In the genomic region with DNA sequence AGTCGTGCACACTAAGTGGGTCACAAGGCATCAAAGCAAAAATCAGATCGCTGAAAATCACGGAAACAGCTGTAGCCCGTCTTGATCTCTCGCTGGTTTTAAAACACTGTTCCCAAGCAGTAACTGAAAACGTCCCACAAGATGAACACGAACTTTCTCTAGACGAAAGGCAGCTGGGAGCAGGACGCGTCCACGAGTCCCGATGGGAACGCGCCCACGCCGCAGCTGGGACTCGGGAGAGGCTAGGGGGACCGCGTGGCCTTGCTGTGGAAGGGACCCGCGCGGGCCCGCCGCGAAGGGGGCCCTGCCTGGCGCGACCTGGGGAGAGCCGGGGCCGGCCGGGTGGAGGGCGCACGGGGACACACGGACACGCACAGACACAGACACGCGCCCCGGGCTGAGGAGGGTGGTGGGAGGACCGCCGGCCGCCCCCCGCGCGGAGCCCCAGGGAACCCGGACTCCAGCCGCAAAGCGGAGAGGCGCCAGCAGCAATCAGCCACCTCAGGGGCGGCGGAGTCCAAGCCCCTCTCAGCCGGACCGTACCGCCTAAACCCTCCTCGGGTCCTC, we compare ENCODE assay signal across 8 cellular contexts. TPM values are rescaled to one million over a fixed set of nuclear protein-coding genes. Genes with fewer than 3 reads are reported as not detected.
A peak's percentile ranks its signal among the peaks of the same experiment; 100 is the strongest.
DNase-seq lines count a peak whose midpoint lies in the region; ATAC-seq and TF ChIP-seq lines count a peak whose summit lies in the region.

No MANE protein-coding gene starts in this region.

- no peak for TF ChIP-seq CTCF in left lung (IDR thresholded peaks at IDR 0.05)
- TF ChIP-seq CTCF in testis (IDR thresholded peaks at IDR 0.05), result no peak

- peak overlapping the region; percentile 96 for H3K4me3 ChIP-seq in SK-N-MC
- peak overlapping the region; percentile 86 to 87 for H3K4me3 ChIP-seq in left lung
- H3K4me3 ChIP-seq in testis, result peak overlapping the region; percentile 88 to 95

- H3K9me3 ChIP-seq in SK-N-MC (ENCODE audit: low read depth, low read length) (no peaks in the 10 kb centered on the region), left lung (no peaks in the 10 kb centered on the region), testis (no peaks in the 10 kb centered on the region)

- 0 to 1% methylated on average over 17 to 53 of the region's 53 CpGs for WGBS in testis, 2 donors

- H3K9ac ChIP-seq in SK-N-MC (ENCODE audit: insufficient read length), result peak overlapping the region; percentile 90

- TF ChIP-seq POLR2A in testis (IDR thresholded peaks at IDR 0.05), result no peak

- H3K27ac ChIP-seq in SK-N-MC (peak overlapping the region; percentile 47; the same call in 1 of the 2 replicates), left lung (peak overlapping the region; percentile 95 to 99), testis (peak overlapping the region; percentile 87 to 92)

- ATAC-seq in GM18508 (IDR thresholded peaks at IDR 0.05; ENCODE audit: insufficient read depth, unreplicated experiment), result peak; percentile 0
- peak; percentile 0 for ATAC-seq in HG03103 (IDR thresholded peaks at IDR 0.05; ENCODE audit: low read depth, unreplicated experiment)
- ATAC-seq in left lung, result peak; percentile 53

- H3K27me3 ChIP-seq in left lung (no peaks in the 10 kb centered on the region), testis (no peaks in the 10 kb centered on the region)

- H3K36me3 ChIP-seq in SK-N-MC (ENCODE audit: insufficient read depth, low read length) (no peaks in the 10 kb centered on the region), left lung (no peaks in the 10 kb centered on the region), testis (ENCODE audit: low read depth, missing control alignments) (no peaks in the 10 kb centered on the region)

- intact Hi-C loops in left lung (cut with DNase I), result no loop called here
- intact Hi-C loops in testis (cut with DNase I; ENCODE audit: low total_unique reads), result no loop called here

- H3K4me1 ChIP-seq in left lung (peaks cover 0 to 38% of the 10 kb centered on the region in 2 donors), testis (peaks cover 4% of the 10 kb centered on the region)

- DNase-seq in AG20443 (ENCODE audit: low spot score) (peak; percentile 45), SK-N-MC (ENCODE audit: low read depth, low spot score) (no peak), cerebellar cortex (ENCODE audit: low spot score) (peak; percentile 5), left lung (peak in 1 of 2 donors; percentile 89), testis (peak; percentile 33), midbrain (lab: John Stamatoyannopoulos, UW) (no peak)

RNA-seq across cellular contexts. Expression of gene STK17B, which starts 0.6 kb away (rescaled TPM):
- total RNA-seq in left lung (10 to 100 TPM; 40.6 to 59.2 TPM), testis (10 to 100 TPM; 10.4 to 10.6 TPM)
- polyA plus RNA-seq in testis (ENCODE audit: insufficient read depth, low read depth, low replicate concordance), result 18.1 TPM

Comparison
In these comparisons a context has a peak if more than half of its experiments do, and no peak if none do; other contexts are left out.
1. DNase-seq: peak in AG20443 (single experiment), cerebellar cortex (single experiment) and testis (single experiment); none in SK-N-MC (single experiment) and midbrain (single experiment).
2. ATAC-seq: peak in every context shown above with its lines; median percentile 53 in left lung; 0 in GM18508; 0 in HG03103.
3. H3K27ac ChIP-seq: peak in every context shown above with its lines; median percentile 97 in left lung; 90 in testis; 47 in SK-N-MC.
4. Peak in every context shown above with its lines, with median percentiles within 50 percentile points of each other: H3K4me3 ChIP-seq.